Comparison of ENCODE assay signal across 15 cellular contexts in genomic region chr17:49403514-49404289, GRCh38. TPM values are rescaled to one million over a fixed set of nuclear protein-coding genes. Genes with fewer than 3 reads are reported as not detected.
DNase-seq lines count a peak whose midpoint lies in the region; ATAC-seq, FAIRE-seq and TF ChIP-seq lines count a peak whose summit lies in the region.
"Had no signal": no experiment of that assay in that cellular context is flagged by ENCODE, and none has a peak within 500 bp of the region (broad histone marks: within the 10 kb centered on the region; RNA-seq: fewer than 3 reads in every experiment).

No MANE protein-coding gene starts in this region.

- H3K27me3 Mint-ChIP-seq in nephron progenitor cell (ENCODE audit: low read depth, poor library complexity) = no peaks in the 10 kb centered on the region

- TF ChIP-seq CTCF in Loucy (conservative IDR thresholded peaks at IDR 0.05; ENCODE audit: low read length) (no peak), dorsolateral prefrontal cortex (IDR thresholded peaks at IDR 0.05 in 54 of 56, conservative IDR thresholded peaks at IDR 0.05 in 2 of 56; ENCODE audit: low read depth in 1 of 56, partially characterized antibody in 56 of 56) (no peak), nephron progenitor cell (IDR thresholded peaks at IDR 0.05) (no peak)

- no peaks in the 10 kb centered on the region for H3K9me3 ChIP-seq in BLaER1 treated with 17β-estradiol and CSF1 and Interleukin-3, amounts not matched to agents 10 nM and 100 nM (replicated peaks in 1 of 11)
- H3K9me3 ChIP-seq in Loucy (ENCODE audit: insufficient read depth, low read depth, low read length) = no peaks in the 10 kb centered on the region
- H3K9me3 ChIP-seq: pancreas had no signal

- H2AFZ ChIP-seq in Loucy (ENCODE audit: low read length) = no peak overlapping the region

- H3F3A ChIP-seq in Loucy (ENCODE audit: low read depth) = peaks cover 5% of the 10 kb centered on the region

- H3K9me3 Mint-ChIP-seq in nephron progenitor cell = no peaks in the 10 kb centered on the region

- ATAC-seq in GM21526 (IDR thresholded peaks at IDR 0.05; ENCODE audit: low FRiP score, unreplicated experiment) = no peak
- ATAC-seq: pancreas had no signal

- intact Hi-C loops in dorsolateral prefrontal cortex (cut with DNase I) = loop anchor here in 1 of 2 donors (5.0 kb wide), 1 partner anchor 41 kb away; the partner anchor contains the start of gene ZNF652

- no peaks in the 10 kb centered on the region for H3K27me3 ChIP-seq in BLaER1 treated with 17β-estradiol and CSF1 and Interleukin-3, amounts not matched to agents 10 nM and 100 nM
- no peaks in the 10 kb centered on the region for H3K27me3 ChIP-seq in Loucy (ENCODE audit: insufficient read depth, low read length, poor library complexity, severe bottlenecking)
- no peaks in the 10 kb centered on the region for H3K27me3 ChIP-seq in dorsolateral prefrontal cortex
- H3K27me3 ChIP-seq: pancreas had no signal

- no peak overlapping the region for H3K4me3 Mint-ChIP-seq in nephron progenitor cell

- peaks cover 23 to 73% (median 67%) of the 10 kb centered on the region in 10 experiments for H3K4me1 ChIP-seq in BLaER1 treated with 17β-estradiol and CSF1 and Interleukin-3, amounts not matched to agents 10 nM and 100 nM
- H3K4me1 ChIP-seq in Loucy (ENCODE audit: insufficient read depth, low read length, poor library complexity, severe bottlenecking) = peaks cover 69% of the 10 kb centered on the region

- H3K36me3 ChIP-seq in BLaER1 treated with 17β-estradiol and CSF1 and Interleukin-3, amounts not matched to agents 10 nM and 100 nM = peaks cover 48 to 74% (median 59%) of the 10 kb centered on the region in 11 experiments
- peaks cover 28% of the 10 kb centered on the region for H3K36me3 ChIP-seq in Loucy (ENCODE audit: insufficient read depth, low read length)

- H3K4me2 ChIP-seq in BLaER1 treated with 17β-estradiol and CSF1 and Interleukin-3, amounts not matched to agents 10 nM and 100 nM = peak overlapping the region; percentile 43 to 89 (median 73)
- H3K4me2 ChIP-seq in Loucy (ENCODE audit: low read depth, low read length, poor library complexity, severe bottlenecking) = peak overlapping the region; percentile 93

- H3K9me2 ChIP-seq in Loucy (replicated peaks; ENCODE audit: low read depth, low read length) = no peaks in the 10 kb centered on the region

- FAIRE-seq in GM19239 (lab: Jason Lieb, UNC) = no peak
- FAIRE-seq: H1, pancreas had no signal

- peak overlapping the region; percentile 70 for H3K27ac Mint-ChIP-seq in nephron progenitor cell

- H3K9ac ChIP-seq in BLaER1 treated with 17β-estradiol and CSF1 and Interleukin-3, amounts not matched to agents 10 nM and 100 nM = peak overlapping the region in 9 of 11 experiments; percentile 1 to 68 (median 58); a peak in 15 of 22 replicates
- peak overlapping the region; percentile 75 for H3K9ac ChIP-seq in Loucy (ENCODE audit: low read depth, low read length, poor library complexity, severe bottlenecking)

- H3K36me3 Mint-ChIP-seq in nephron progenitor cell (ENCODE audit: low read depth) = peaks cover 43% of the 10 kb centered on the region

- H3K4me3 ChIP-seq in BLaER1 treated with 17β-estradiol and CSF1 and Interleukin-3, amounts not matched to agents 10 nM and 100 nM = peak overlapping the region in 4 of 10 experiments; percentile 1 to 28 (median 14); a peak in 4 of 20 replicates
- H3K4me3 ChIP-seq in Loucy (ENCODE audit: low read length, poor library complexity, severe bottlenecking) (peak overlapping the region; percentile 68), dorsolateral prefrontal cortex (peak overlapping the region in 3 of 59 donors; percentile 6 to 17 (median 17))
- H3K4me3 ChIP-seq: coronary artery, lung, pancreas had no signal

- peaks cover 0 to 62% (median 34%) of the 10 kb centered on the region in 11 experiments; a peak in 13 of 22 replicates for H4K20me1 ChIP-seq in BLaER1 treated with 17β-estradiol and CSF1 and Interleukin-3, amounts not matched to agents 10 nM and 100 nM
- no peaks in the 10 kb centered on the region for H4K20me1 ChIP-seq in Loucy (ENCODE audit: insufficient read depth, low read length, poor library complexity, severe bottlenecking)

- peak in 2 of 10 donors; percentile 38 to 45 for DNase-seq in dorsolateral prefrontal cortex
- DNase-seq in nephron progenitor cell = no peak
- DNase-seq in islet precursor cell = no peak
- DNase-seq in T-helper 9 cell = no peak
- DNase-seq in GM19239 (ENCODE audit: insufficient read length, low spot score) = no peak
- DNase-seq: NCI-H1694, NCI-H69, pancreas, T1000 had no signal

- 0 out of 2 replicates have a peak, but pooled peaks cover 4% of the 10 kb centered on the region for H3K79me2 ChIP-seq in Loucy (ENCODE audit: insufficient read depth, low read length)

- H3K27ac ChIP-seq in BLaER1 treated with 17β-estradiol and CSF1 and Interleukin-3, amounts not matched to agents 10 nM and 100 nM = peak overlapping the region in 10 of 11 experiments; percentile 6 to 77 (median 63); a peak in 19 of 22 replicates
- peak overlapping the region; percentile 7 to 98 (median 90) for H3K27ac ChIP-seq in dorsolateral prefrontal cortex
- H3K27ac ChIP-seq: coronary artery, pancreas had no signal

- peaks cover 60% of the 10 kb centered on the region for H3K4me1 Mint-ChIP-seq in nephron progenitor cell

RNA-seq across cellular contexts. Expression of gene PHB1, which starts 11.0 kb away (rescaled TPM):
- 100 to 1,000 TPM in 23 of 120 experiments, 10 to 100 TPM in 97; 64.2 to 118 (median 89.1) TPM for total RNA-seq in dorsolateral prefrontal cortex

RNA-seq across cellular contexts. Expression of gene ZNF652, which starts 41.7 kb away (rescaled TPM):
- total RNA-seq in dorsolateral prefrontal cortex = 100 to 1,000 TPM in 12 of 120 experiments, 10 to 100 TPM in 108; 27.4 to 153 (median 59.4) TPM
